29 cellular contexts compared by ENCODE assay signal in the genomic region with DNA sequence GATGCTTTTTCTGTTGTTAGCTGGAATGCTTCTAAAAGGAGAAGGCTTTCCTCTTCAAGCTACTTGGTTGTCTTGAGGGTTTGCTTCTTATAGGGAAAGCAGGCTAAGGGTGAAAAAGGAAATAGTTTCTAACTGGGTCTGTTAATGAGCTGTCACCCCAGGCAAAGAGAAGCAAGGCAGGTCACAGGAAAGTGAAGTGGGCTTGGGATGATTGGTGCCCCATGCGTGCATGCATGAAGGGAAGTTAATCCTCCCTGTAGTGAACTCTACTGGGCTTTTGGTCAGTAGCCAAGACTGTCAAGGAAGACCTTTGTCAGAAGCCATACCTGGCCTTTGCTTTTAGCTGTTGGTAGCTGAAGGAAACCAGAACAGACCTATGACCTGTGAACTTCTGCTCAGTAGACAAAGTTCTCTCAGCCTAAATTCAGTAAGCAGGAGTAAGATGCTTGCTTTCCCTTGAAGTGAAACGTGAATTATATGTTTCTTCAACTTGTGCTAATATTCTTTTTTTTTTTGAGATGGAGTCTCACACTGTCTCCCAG. TPM values are rescaled to one million over a fixed set of nuclear protein-coding genes. Genes with fewer than 3 reads are reported as not detected.
A peak's percentile ranks its signal among the peaks of the same experiment; 100 is the strongest.
DNase-seq lines count a peak whose midpoint lies in the region; ATAC-seq and TF ChIP-seq lines count a peak whose summit lies in the region.
"Had no signal": no experiment of that assay in that cellular context is flagged by ENCODE, and none has a peak within 500 bp of the region (broad histone marks: within the 10 kb centered on the region; RNA-seq: fewer than 3 reads in every experiment).

No MANE protein-coding gene starts in this region.

- H3K9me3 Mint-ChIP-seq in endodermal cell: no peaks in the 10 kb centered on the region
- H3K9me3 Mint-ChIP-seq in osteocyte (ENCODE audit: unreplicated experiment): no peaks in the 10 kb centered on the region
- H3K9me3 Mint-ChIP-seq in activated T-cell treated with anti-CD3 and anti-CD28 coated beads, Interleukin-2, amount 50 U/mL, for 72 hours: no peaks in the 10 kb centered on the region
- H3K9me3 Mint-ChIP-seq: activated B cell treated with CpG ODN at 0.5 μM for 24 hours; activated CD4-positive, alpha-beta memory T cell treated with anti-CD3 and anti-CD28 coated beads, Interleukin-2, amount 10 ng/mL, durations not matched to agents 7 days and 5 days; activated naive CD4-positive, alpha-beta T cell treated with anti-CD3 and anti-CD28 coated beads, Interleukin-2, amount 10 ng/mL, durations not matched to agents 7 days and 5 days; natural killer cell had no signal

- H3K4me3 ChIP-seq in KMS-11 (IDR thresholded peaks at IDR 0.05; ENCODE audit: insufficient read depth, low read depth, low read length): no peak overlapping the region
- no peak overlapping the region for H3K4me3 ChIP-seq in endodermal cell (ENCODE audit: low read length)
- H3K4me3 ChIP-seq: dorsolateral prefrontal cortex, SJSA1, smooth muscle cell, upper lobe of left lung had no signal

- peak overlapping the region; percentile 48 for H3K27ac Mint-ChIP-seq in endodermal cell
- H3K27ac Mint-ChIP-seq in osteocyte (ENCODE audit: unreplicated experiment): no peak overlapping the region
- no peak overlapping the region for H3K27ac Mint-ChIP-seq in activated T-cell treated with anti-CD3 and anti-CD28 coated beads, Interleukin-2, amount 50 U/mL, for 72 hours
- H3K27ac Mint-ChIP-seq: activated B cell treated with CpG ODN at 0.5 μM for 24 hours; activated CD4-positive, alpha-beta memory T cell treated with anti-CD3 and anti-CD28 coated beads, Interleukin-2, amount 10 ng/mL, durations not matched to agents 7 days and 5 days; activated naive CD4-positive, alpha-beta T cell treated with anti-CD3 and anti-CD28 coated beads, Interleukin-2, amount 10 ng/mL, durations not matched to agents 7 days and 5 days had no signal

- H3K79me2 ChIP-seq in KMS-11 (ENCODE audit: insufficient read depth, low read depth): peaks cover 97% of the 10 kb centered on the region

- H4K20me1 ChIP-seq in KMS-11 (ENCODE audit: insufficient read depth): peaks cover 23% of the 10 kb centered on the region

- DNase-seq in DMS53 (lab: John Stamatoyannopoulos, UW) (peak; percentile 15), DMS53 treated with DMSO at 0.1 percent for 48 hours (lab: John Stamatoyannopoulos, UW; ENCODE audit: unreplicated experiment) (no peak), endodermal cell (peak; percentile 68), osteocyte (ENCODE audit: extremely low spot score, unreplicated experiment) (peak; percentile 5)
- DNase-seq in activated T-cell treated with anti-CD3 and anti-CD28 coated beads, Interleukin-2, amount 50 U/mL, for 72 hours: no peak
- DNase-seq in activated CD4-positive, CD25-positive, alpha-beta regulatory T cell (lab: John Stamatoyannopoulos, UW): no peak
- DNase-seq: activated B cell treated with CpG ODN at 0.5 μM for 24 hours; activated CD4-positive, alpha-beta memory T cell treated with anti-CD3 and anti-CD28 coated beads, Interleukin-2, amount 10 ng/mL, durations not matched to agents 7 days and 5 days; activated naive CD4-positive, alpha-beta T cell treated with anti-CD3 and anti-CD28 coated beads, Interleukin-2, amount 10 ng/mL, durations not matched to agents 7 days and 5 days; activated T-cell treated with anti-CD3 and anti-CD28 coated beads, Interleukin-2, amount 50 U/mL, for 1 hour; aorta; central memory CD4-positive, alpha-beta T cell; COR-L47; dorsolateral prefrontal cortex; foreskin fibroblast; islet precursor cell; natural killer cell; NCI-H1048; NCI-H2029; NCI-H226; posterior cingulate gyrus; stimulated activated CD4-positive, alpha-beta T cell treated with anti-CD3 and anti-CD28 coated beads, Interleukin-2, amount 100 ng/mL, for 48 hours; upper lobe of left lung had no signal

- H3K36me3 ChIP-seq in KMS-11 (ENCODE audit: insufficient read depth) (no peaks in the 10 kb centered on the region), endodermal cell (ENCODE audit: control insufficient read depth, insufficient read depth, low read length) (no peaks in the 10 kb centered on the region)
- H3K36me3 ChIP-seq: SJSA1, upper lobe of left lung had no signal

- WGBS in endodermal cell (ENCODE audit: insufficient coverage in 1 of 2, insufficient read length in 1 of 2), 2 experiments: 88 to 93% methylated on average over 2 of the region's 2 CpGs

- H2AFZ ChIP-seq in KMS-11 (ENCODE audit: low read depth): no peak overlapping the region

- H3K36me3 Mint-ChIP-seq in endodermal cell (ENCODE audit: low read depth): no peaks in the 10 kb centered on the region
- peaks cover 2% of the 10 kb centered on the region for H3K36me3 Mint-ChIP-seq in osteocyte (ENCODE audit: unreplicated experiment)
- peaks cover 1 to 4% of the 10 kb centered on the region in 2 donors for H3K36me3 Mint-ChIP-seq in activated T-cell treated with anti-CD3 and anti-CD28 coated beads, Interleukin-2, amount 50 U/mL, for 72 hours (ENCODE audit: insufficient read depth in 2 of 2)
- H3K36me3 Mint-ChIP-seq: natural killer cell had no signal

- H3K9ac ChIP-seq in KMS-11 (no peak overlapping the region), endodermal cell (ENCODE audit: extremely low read depth, low read length, poor library complexity, severe bottlenecking) (no peak overlapping the region)

- H3K27ac ChIP-seq in KMS-11 (no peak overlapping the region), endodermal cell (ENCODE audit: low read depth, low read length) (no peak overlapping the region)
- H3K27ac ChIP-seq: 22Rv1, dorsolateral prefrontal cortex, SJSA1, upper lobe of left lung had no signal

- TF ChIP-seq CTCF in KMS-11 (conservative IDR thresholded peaks at IDR 0.05; ENCODE audit: low read depth, low read length): no peak
- TF ChIP-seq CTCF in endodermal cell (conservative IDR thresholded peaks at IDR 0.05): no peak
- TF ChIP-seq CTCF in osteocyte (IDR thresholded peaks at IDR 0.05): no peak

- no peaks in the 10 kb centered on the region for H3K27me3 Mint-ChIP-seq in endodermal cell (ENCODE audit: insufficient read depth)
- H3K27me3 Mint-ChIP-seq in osteocyte (ENCODE audit: unreplicated experiment): no peaks in the 10 kb centered on the region
- H3K27me3 Mint-ChIP-seq in activated T-cell treated with anti-CD3 and anti-CD28 coated beads, Interleukin-2, amount 50 U/mL, for 72 hours (ENCODE audit: low read depth): no peaks in the 10 kb centered on the region
- H3K27me3 Mint-ChIP-seq: activated B cell treated with CpG ODN at 0.5 μM for 24 hours; activated CD4-positive, alpha-beta memory T cell treated with anti-CD3 and anti-CD28 coated beads, Interleukin-2, amount 10 ng/mL, durations not matched to agents 7 days and 5 days; activated naive CD4-positive, alpha-beta T cell treated with anti-CD3 and anti-CD28 coated beads, Interleukin-2, amount 10 ng/mL, durations not matched to agents 7 days and 5 days had no signal

- H3K9me3 ChIP-seq in endodermal cell (ENCODE audit: control insufficient read depth, low read length): no peaks in the 10 kb centered on the region
- H3K9me3 ChIP-seq: SJSA1, upper lobe of left lung had no signal

- no peak overlapping the region for H3K4me3 Mint-ChIP-seq in endodermal cell
- H3K4me3 Mint-ChIP-seq in osteocyte (ENCODE audit: unreplicated experiment): no peak overlapping the region
- H3K4me3 Mint-ChIP-seq in activated T-cell treated with anti-CD3 and anti-CD28 coated beads, Interleukin-2, amount 50 U/mL, for 72 hours: no peak overlapping the region
- H3K4me3 Mint-ChIP-seq: activated B cell treated with CpG ODN at 0.5 μM for 24 hours; activated CD4-positive, alpha-beta memory T cell treated with anti-CD3 and anti-CD28 coated beads, Interleukin-2, amount 10 ng/mL, durations not matched to agents 7 days and 5 days; activated naive CD4-positive, alpha-beta T cell treated with anti-CD3 and anti-CD28 coated beads, Interleukin-2, amount 10 ng/mL, durations not matched to agents 7 days and 5 days had no signal

- H3K27me3 ChIP-seq in KMS-11 (ENCODE audit: insufficient read depth, low read depth): no peaks in the 10 kb centered on the region
- H3K27me3 ChIP-seq in endodermal cell (ENCODE audit: control insufficient read depth, insufficient read depth, low read length, poor library complexity, severe bottlenecking): no peaks in the 10 kb centered on the region
- H3K27me3 ChIP-seq: dorsolateral prefrontal cortex, SJSA1, upper lobe of left lung had no signal

- peak overlapping the region; percentile 3; the same call in 1 of the 2 replicates for H3K4me2 ChIP-seq in KMS-11
- H3K4me2 ChIP-seq: smooth muscle cell had no signal

- H3K4me1 Mint-ChIP-seq in endodermal cell (peaks cover 16% of the 10 kb centered on the region), osteocyte (ENCODE audit: unreplicated experiment) (peaks cover 41% of the 10 kb centered on the region)
- peaks cover 91% of the 10 kb centered on the region for H3K4me1 Mint-ChIP-seq in activated T-cell treated with anti-CD3 and anti-CD28 coated beads, Interleukin-2, amount 50 U/mL, for 72 hours (ENCODE audit: low read depth)

- ATAC-seq in activated T-cell treated with anti-CD3 and anti-CD28 coated beads, Interleukin-2, amount 50 U/mL, for 72 hours (replicated peaks in 1 of 2): no peak
- no peak for ATAC-seq in HG03342 (IDR thresholded peaks at IDR 0.05; ENCODE audit: unreplicated experiment)
- ATAC-seq: natural killer cell, Panc1 had no signal

- H3K4me1 ChIP-seq in KMS-11 (ENCODE audit: low read depth, poor library complexity, severe bottlenecking): peaks cover 83% of the 10 kb centered on the region
- no peaks in the 10 kb centered on the region for H3K4me1 ChIP-seq in endodermal cell (ENCODE audit: control insufficient read depth, insufficient read depth, low read length)

RNA-seq across cellular contexts. Expression of gene TENT4B, which starts 16.5 kb away (rescaled TPM):
- 10 to 100 TPM; 12.8 to 14.1 TPM for total RNA-seq in endodermal cell
- polyA plus RNA-seq in endodermal cell (2013, experiment 1 of 2): 9.3 TPM
- polyA plus RNA-seq in endodermal cell (2013, experiment 2 of 2): 8.9 TPM
- 9.6 and 11.1 TPM in 2 replicates for total RNA-seq in osteocyte
- 10 to 100 TPM; 27.5 to 29.0 TPM for total RNA-seq in activated T-cell treated with anti-CD3 and anti-CD28 coated beads, Interleukin-2, amount 50 U/mL, for 72 hours

Comparison
In these comparisons a context has a peak if more than half of its experiments do, and no peak if none do; other contexts are left out.
1. DNase-seq: peak in DMS53 (single experiment), endodermal cell (single experiment) and osteocyte (single experiment); none in DMS53 treated with DMSO at 0.1 percent for 48 hours (single experiment), activated T-cell treated with anti-CD3 and anti-CD28 coated beads, Interleukin-2, amount 50 U/mL, for 72 hours (0 of 2) and activated CD4-positive, CD25-positive, alpha-beta regulatory T cell (0 of 4).